Comparison of ENCODE assay signal across 8 cellular contexts in the genomic region with DNA sequence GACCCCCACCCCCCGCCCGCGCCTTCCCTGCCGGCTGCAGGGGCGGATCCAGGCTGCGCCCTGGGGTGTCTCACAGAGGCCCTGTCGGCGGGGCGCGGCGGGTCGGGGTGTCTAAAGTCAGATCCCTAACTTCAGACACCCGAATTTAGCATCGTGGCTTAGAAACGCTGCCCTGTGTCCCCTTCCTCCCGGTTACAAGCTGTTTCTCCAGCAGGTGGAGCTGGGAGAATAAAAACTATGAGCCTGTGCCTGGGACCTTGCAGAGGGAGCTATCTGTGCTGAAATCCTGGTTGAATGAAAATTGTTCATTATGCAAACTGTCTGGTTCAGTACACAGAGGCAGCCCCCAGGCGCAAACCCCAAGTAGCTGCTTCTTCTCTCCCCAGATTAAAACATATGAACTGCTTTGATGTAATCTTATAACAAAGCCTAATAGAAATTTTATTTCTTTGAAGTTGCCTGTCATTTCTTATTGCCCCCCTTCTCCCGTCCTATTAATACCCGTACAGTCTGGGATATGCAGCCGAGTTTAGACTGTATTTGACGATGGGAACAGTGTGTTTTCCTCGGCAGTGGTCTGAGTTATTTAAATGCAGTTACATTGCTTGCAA.
DNase-seq lines count a peak whose midpoint lies in the region; ATAC-seq and TF ChIP-seq lines count a peak whose summit lies in the region.

No MANE protein-coding gene starts in this region.

- no peaks in the 10 kb centered on the region for H3K79me2 ChIP-seq in fibroblast of lung (ENCODE audit: control insufficient read depth, insufficient read depth, low read length)

- H3K36me3 ChIP-seq in CD4-positive, CD25-positive, alpha-beta regulatory T cell (ENCODE audit: control insufficient read depth, insufficient read depth, low read length) = no peaks in the 10 kb centered on the region
- no peaks in the 10 kb centered on the region for H3K36me3 ChIP-seq in fibroblast of lung (ENCODE audit: control insufficient read depth, insufficient read depth, low read length)
- H3K36me3 ChIP-seq in thyroid gland = no peaks in the 10 kb centered on the region

- H3K4me2 ChIP-seq in fibroblast of lung (ENCODE audit: extremely low read depth, insufficient read depth, low read length) = peak overlapping the region; percentile 53

- H2AFZ ChIP-seq in fibroblast of lung (ENCODE audit: low read length) = no peak overlapping the region

- POLR2A ChIA-PET in naive thymus-derived CD8-positive, alpha-beta T cell (lab: Charles Lee) = interaction anchor here (0.8 kb wide), 1 partner anchor 240 kb away, joined by 3 read pairs; no protein-coding TSS in a partner anchor

- no peak overlapping the region for H3K27ac Mint-ChIP-seq in CD4-positive, CD25-positive, alpha-beta regulatory T cell
- H3K27ac Mint-ChIP-seq in naive thymus-derived CD8-positive, alpha-beta T cell = peak overlapping the region in 1 of 10 donors; percentile 15

- peak in 2 of 3 donors; percentile 19 to 53 for DNase-seq in CD4-positive, CD25-positive, alpha-beta regulatory T cell
- DNase-seq in HK-2 (ENCODE audit: unreplicated experiment) (peak; percentile 39), NCI-H748 (lab: John Stamatoyannopoulos, UW; ENCODE audit: unreplicated experiment) (peak; percentile 83), fibroblast of lung (ENCODE audit: low read depth in 2 of 2) (peak; percentile 66 to 85), thyroid gland (peak; percentile 62 to 68)
- DNase-seq in activated T-cell treated with anti-CD3 and anti-CD28 coated beads, Interleukin-2, amount 50 U/mL, for 1 hour = peak; percentile 24
- DNase-seq in naive thymus-derived CD8-positive, alpha-beta T cell = peak in 7 of 10 donors; percentile 7 to 67 (median 23)

- H3K27me3 ChIP-seq in CD4-positive, CD25-positive, alpha-beta regulatory T cell (ENCODE audit: control insufficient read depth, insufficient read depth, low read length) = peaks cover 21% of the 10 kb centered on the region
- H3K27me3 ChIP-seq in fibroblast of lung (ENCODE audit: control insufficient read depth, insufficient read depth, low read length) (peaks cover 25% of the 10 kb centered on the region), thyroid gland (peaks cover 8% of the 10 kb centered on the region)

- peak overlapping the region; percentile 19 for H3K4me3 ChIP-seq in CD4-positive, CD25-positive, alpha-beta regulatory T cell (ENCODE audit: low read depth, low read length)
- H3K4me3 ChIP-seq in fibroblast of lung (replicated peaks in 1 of 4; ENCODE audit: control extremely low read depth in 1 of 4, insufficient read depth in 1 of 4, low read depth in 3 of 4, low read length in 4 of 4) (peak overlapping the region in 2 of 4 experiments; percentile 18 to 47), thyroid gland (replicated peaks in 1 of 3) (no peak overlapping the region)

- H3K9ac ChIP-seq in fibroblast of lung (ENCODE audit: insufficient read depth, low read length) = no peak overlapping the region

- peaks cover 12% of the 10 kb centered on the region for H3K4me1 ChIP-seq in CD4-positive, CD25-positive, alpha-beta regulatory T cell (ENCODE audit: control insufficient read depth, insufficient read depth, low read length, poor library complexity, severe bottlenecking)
- peaks cover 3% of the 10 kb centered on the region for H3K4me1 ChIP-seq in fibroblast of lung (ENCODE audit: control insufficient read depth, extremely low read depth, insufficient read depth, low read length)
- peaks cover 8% of the 10 kb centered on the region in 2 donors for H3K4me1 ChIP-seq in thyroid gland

- no peak overlapping the region for H3K27ac ChIP-seq in CD4-positive, CD25-positive, alpha-beta regulatory T cell (ENCODE audit: insufficient read depth, low read length, poor library complexity, severe bottlenecking)
- H3K27ac ChIP-seq in fibroblast of lung (ENCODE audit: insufficient read depth, low read length) (no peak overlapping the region), thyroid gland (no peak overlapping the region)

- no peaks in the 10 kb centered on the region for H3K36me3 Mint-ChIP-seq in CD4-positive, CD25-positive, alpha-beta regulatory T cell
- no peaks in the 10 kb centered on the region for H3K36me3 Mint-ChIP-seq in naive thymus-derived CD8-positive, alpha-beta T cell

- peaks cover 0 to 12% (median 4%) of the 10 kb centered on the region in 4 donors for H3K4me1 Mint-ChIP-seq in CD4-positive, CD25-positive, alpha-beta regulatory T cell
- H3K4me1 Mint-ChIP-seq in naive thymus-derived CD8-positive, alpha-beta T cell = peaks cover 7 to 21% (median 10%) of the 10 kb centered on the region in 4 donors

- TF ChIP-seq POLR2A in thyroid gland (IDR thresholded peaks at IDR 0.05) = no peak

- H3K9me3 Mint-ChIP-seq in CD4-positive, CD25-positive, alpha-beta regulatory T cell = peaks cover 0 to 1% (median 0%) of the 10 kb centered on the region in 7 donors
- H3K9me3 Mint-ChIP-seq in naive thymus-derived CD8-positive, alpha-beta T cell = no peaks in the 10 kb centered on the region

- intact Hi-C loops in thyroid gland (cut with DNase I) = no loop called here

- H3K9me3 ChIP-seq in CD4-positive, CD25-positive, alpha-beta regulatory T cell (ENCODE audit: control insufficient read depth in 2 of 2, low read length in 2 of 2) = no peaks in the 10 kb centered on the region
- H3K9me3 ChIP-seq in fibroblast of lung (ENCODE audit: control insufficient read depth, insufficient read depth, low read depth, low read length) (no peaks in the 10 kb centered on the region), thyroid gland (no peaks in the 10 kb centered on the region)

- 10 to 11% methylated on average over 10 to 16 of the region's 22 CpGs for WGBS in thyroid gland, 2 donors

- peak overlapping the region in 2 of 4 donors; percentile 36 to 58 for H3K4me3 Mint-ChIP-seq in CD4-positive, CD25-positive, alpha-beta regulatory T cell
- peak overlapping the region; percentile 50 to 76 (median 66) for H3K4me3 Mint-ChIP-seq in naive thymus-derived CD8-positive, alpha-beta T cell

- TF ChIP-seq CTCF in fibroblast of lung (conservative IDR thresholded peaks at IDR 0.05 in 1 of 2, IDR thresholded peaks at IDR 0.05 in 1 of 2; ENCODE audit: low read depth in 1 of 2, low read length in 2 of 2) = peak; percentile 77 to 81
- TF ChIP-seq CTCF in thyroid gland (IDR thresholded peaks at IDR 0.05) = peak in 5 of 6 experiments; percentile 37 to 80 (median 77)

- peaks cover 70% of the 10 kb centered on the region for H3K27me3 Mint-ChIP-seq in CD4-positive, CD25-positive, alpha-beta regulatory T cell
- peaks cover 28 to 72% (median 40%) of the 10 kb centered on the region in 5 donors for H3K27me3 Mint-ChIP-seq in naive thymus-derived CD8-positive, alpha-beta T cell

- no peaks in the 10 kb centered on the region for H4K20me1 ChIP-seq in fibroblast of lung (ENCODE audit: control insufficient read depth, extremely low read depth, insufficient read depth, low read length)

- ATAC-seq in CD4-positive, CD25-positive, alpha-beta regulatory T cell (ENCODE audit: low read depth in 2 of 2) = peak; percentile 20 to 44
- ATAC-seq in naive thymus-derived CD8-positive, alpha-beta T cell = peak; percentile 60 to 76
- no peak for ATAC-seq in GM21447 (IDR thresholded peaks at IDR 0.05; ENCODE audit: unreplicated experiment)

Comparison
In these comparisons a context has a peak if more than half of its experiments do, and no peak if none do; other contexts are left out.
1. DNase-seq: peak in every context shown above with its lines; median percentile 83 in NCI-H748; 76 in fibroblast of lung; 65 in thyroid gland; 39 in HK-2; 36 in CD4-positive, CD25-positive, alpha-beta regulatory T cell; 24 in activated T-cell treated with anti-CD3 and anti-CD28 coated beads, Interleukin-2, amount 50 U/mL, for 1 hour; 23 in naive thymus-derived CD8-positive, alpha-beta T cell.